ENCODE assay signal across 1 cellular context in genomic region chr9:133609311-133610098, GRCh38.
TF ChIP-seq lines count a peak whose summit lies in the region.

Gene FAM163B, minus strand, starts transcription at chr9:133609389. Its CDS starts 29,166 bp downstream, at chr9:133580223.

TF ChIP-seq in WTC11, 78 proteins besides CTCF, POLR2A, EP300 and RAD21 (continued from another document):
- TF ChIP-seq, protein P1, sequence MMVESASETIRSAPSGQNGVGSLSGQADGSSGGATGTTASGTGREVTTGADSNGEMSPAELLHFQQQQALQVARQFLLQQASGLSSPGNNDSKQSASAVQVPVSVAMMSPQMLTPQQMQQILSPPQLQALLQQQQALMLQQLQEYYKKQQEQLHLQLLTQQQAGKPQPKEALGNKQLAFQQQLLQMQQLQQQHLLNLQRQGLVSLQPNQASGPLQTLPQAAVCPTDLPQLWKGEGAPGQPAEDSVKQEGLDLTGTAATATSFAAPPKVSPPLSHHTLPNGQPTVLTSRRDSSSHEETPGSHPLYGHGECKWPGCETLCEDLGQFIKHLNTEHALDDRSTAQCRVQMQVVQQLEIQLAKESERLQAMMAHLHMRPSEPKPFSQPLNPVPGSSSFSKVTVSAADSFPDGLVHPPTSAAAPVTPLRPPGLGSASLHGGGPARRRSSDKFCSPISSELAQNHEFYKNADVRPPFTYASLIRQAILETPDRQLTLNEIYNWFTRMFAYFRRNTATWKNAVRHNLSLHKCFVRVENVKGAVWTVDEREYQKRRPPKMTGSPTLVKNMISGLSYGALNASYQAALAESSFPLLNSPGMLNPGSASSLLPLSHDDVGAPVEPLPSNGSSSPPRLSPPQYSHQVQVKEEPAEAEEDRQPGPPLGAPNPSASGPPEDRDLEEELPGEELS (CRISPR knock-in tag; IDR thresholded peaks at IDR 0.05): peak; percentile 95
- TF ChIP-seq ZNF263 (CRISPR knock-in tag; IDR thresholded peaks at IDR 0.05; ENCODE audit: low read depth) (0 out of 2 replicates have a peak, but pooled peaks have one; percentile 32), RORB (CRISPR knock-in tag; IDR thresholded peaks at IDR 0.05) (no peak), CREM (CRISPR knock-in tag; IDR thresholded peaks at IDR 0.05) (peak; percentile 82), STAT6 (CRISPR knock-in tag; conservative IDR thresholded peaks at IDR 0.05; ENCODE audit: low read depth) (no peak), NFATC4 (CRISPR knock-in tag; IDR thresholded peaks at IDR 0.05) (no peak), FOXK1 (CRISPR knock-in tag; IDR thresholded peaks at IDR 0.05) (peak; percentile 75)
- TF ChIP-seq, protein P2, sequence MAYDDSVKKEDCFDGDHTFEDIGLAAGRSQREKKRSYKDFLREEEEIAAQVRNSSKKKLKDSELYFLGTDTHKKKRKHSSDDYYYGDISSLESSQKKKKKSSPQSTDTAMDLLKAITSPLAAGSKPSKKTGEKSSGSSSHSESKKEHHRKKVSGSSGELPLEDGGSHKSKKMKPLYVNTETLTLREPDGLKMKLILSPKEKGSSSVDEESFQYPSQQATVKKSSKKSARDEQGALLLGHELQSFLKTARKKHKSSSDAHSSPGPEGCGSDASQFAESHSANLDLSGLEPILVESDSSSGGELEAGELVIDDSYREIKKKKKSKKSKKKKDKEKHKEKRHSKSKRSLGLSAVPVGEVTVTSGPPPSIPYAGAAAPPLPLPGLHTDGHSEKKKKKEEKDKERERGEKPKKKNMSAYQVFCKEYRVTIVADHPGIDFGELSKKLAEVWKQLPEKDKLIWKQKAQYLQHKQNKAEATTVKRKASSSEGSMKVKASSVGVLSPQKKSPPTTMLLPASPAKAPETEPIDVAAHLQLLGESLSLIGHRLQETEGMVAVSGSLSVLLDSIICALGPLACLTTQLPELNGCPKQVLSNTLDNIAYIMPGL (CRISPR knock-in tag; IDR thresholded peaks at IDR 0.05): peak; percentile 25; the same call in 1 of the 2 replicates
- TF ChIP-seq, protein P3, sequence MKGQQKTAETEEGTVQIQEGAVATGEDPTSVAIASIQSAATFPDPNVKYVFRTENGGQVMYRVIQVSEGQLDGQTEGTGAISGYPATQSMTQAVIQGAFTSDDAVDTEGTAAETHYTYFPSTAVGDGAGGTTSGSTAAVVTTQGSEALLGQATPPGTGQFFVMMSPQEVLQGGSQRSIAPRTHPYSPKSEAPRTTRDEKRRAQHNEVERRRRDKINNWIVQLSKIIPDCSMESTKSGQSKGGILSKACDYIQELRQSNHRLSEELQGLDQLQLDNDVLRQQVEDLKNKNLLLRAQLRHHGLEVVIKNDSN (CRISPR knock-in tag; IDR thresholded peaks at IDR 0.05): no peak; the same call in none of the 2 replicates
TF ChIP-seq in WTC11: peak in this region for 35.
